Comparison of ENCODE assay signal across 18 cellular contexts in the genomic region with DNA sequence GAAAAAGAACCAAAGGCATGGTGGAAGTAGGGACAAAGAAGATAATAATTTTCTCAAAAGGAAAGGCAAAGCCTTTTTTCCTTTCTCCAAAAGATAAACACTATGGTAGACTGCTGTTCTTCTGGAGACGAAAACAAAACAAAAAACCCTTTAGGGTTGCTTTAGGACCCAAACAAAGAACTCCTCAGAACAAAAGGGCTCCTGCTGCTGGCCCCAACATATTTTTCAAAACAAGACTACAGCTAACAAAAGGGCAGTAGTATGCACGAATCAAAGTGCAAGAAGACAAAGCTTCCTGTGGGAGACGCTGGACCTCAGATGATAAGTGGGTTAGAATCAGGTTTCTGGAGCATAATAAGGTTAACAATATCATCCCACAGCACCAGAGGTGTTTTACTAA. TPM values are rescaled to one million over a fixed set of nuclear protein-coding genes. Genes with fewer than 3 reads are reported as not detected.
DNase-seq lines count a peak whose midpoint lies in the region; FAIRE-seq and TF ChIP-seq lines count a peak whose summit lies in the region.
"Had no signal": no experiment of that assay in that cellular context is flagged by ENCODE, and none has a peak within 500 bp of the region (broad histone marks: within the 10 kb centered on the region; RNA-seq: fewer than 3 reads in every experiment).

No MANE protein-coding gene starts in this region.

- in situ Hi-C loops in mammary epithelial cell (cut with MboI; ENCODE audit: low sequenced_read_pairs in 2 of 2) = no loop called here

- no peaks in the 10 kb centered on the region for H3K27me3 Mint-ChIP-seq in MCF 10A (ENCODE audit: insufficient read depth, unreplicated experiment)
- H3K27me3 Mint-ChIP-seq: CD8-positive, alpha-beta memory T cell had no signal

- H4K20me1 ChIP-seq in mammary epithelial cell (ENCODE audit: insufficient read depth, low read length) (no peaks in the 10 kb centered on the region), keratinocyte (ENCODE audit: control insufficient read depth, extremely low read depth, insufficient read depth, low read length) (peaks cover 12% of the 10 kb centered on the region)

- H3K9me3 Mint-ChIP-seq in MCF 10A (ENCODE audit: unreplicated experiment) = no peaks in the 10 kb centered on the region
- H3K9me3 Mint-ChIP-seq: CD8-positive, alpha-beta memory T cell had no signal

- TF ChIP-seq CTCF in MCF 10A (IDR thresholded peaks at IDR 0.05; ENCODE audit: unreplicated experiment) (no peak), mammary epithelial cell (conservative IDR thresholded peaks at IDR 0.05 in 1 of 2, IDR thresholded peaks at IDR 0.05 in 1 of 2; ENCODE audit: extremely low read depth in 1 of 2, insufficient read depth in 1 of 2, low read depth in 1 of 2, low read length in 2 of 2) (no peak), keratinocyte (optimal IDR thresholded peaks at IDR 0.05 in 1 of 3, IDR thresholded peaks at IDR 0.05 in 1 of 3, conservative IDR thresholded peaks at IDR 0.05 in 1 of 3; ENCODE audit: extremely low read depth in 1 of 3, insufficient read depth in 2 of 3, low read length in 3 of 3) (no peak), kidney (IDR thresholded peaks at IDR 0.05; ENCODE audit: borderline replicate concordance, extremely low read depth, insufficient read depth) (no peak)

- FAIRE-seq in keratinocyte (lab: Jason Lieb, UNC) (no peak), kidney (lab: Jason Lieb, UNC) (no peak)
- FAIRE-seq: A549, D721Med had no signal

- no peak overlapping the region for H3K4me2 ChIP-seq in mammary epithelial cell (ENCODE audit: insufficient read depth, low read depth, low read length)
- H3K4me2 ChIP-seq in keratinocyte (ENCODE audit: control insufficient read depth, extremely low read depth, insufficient read depth, low read depth, low read length) = peak overlapping the region; percentile 28
- H3K4me2 ChIP-seq: A549; BLaER1 treated with 17β-estradiol and CSF1 and Interleukin-3, amounts not matched to agents 10 nM and 100 nM; KMS-11 had no signal

- H3K27me3 ChIP-seq in mammary epithelial cell (ENCODE audit: insufficient read depth, low read length) (no peaks in the 10 kb centered on the region), ectodermal cell (ENCODE audit: control insufficient read depth, insufficient read depth, low read length, poor library complexity, severe bottlenecking) (no peaks in the 10 kb centered on the region), keratinocyte (ENCODE audit: control insufficient read depth, extremely low read depth, insufficient read depth, low read length) (no peaks in the 10 kb centered on the region)
- H3K27me3 ChIP-seq: BLaER1 treated with 17β-estradiol and CSF1 and Interleukin-3, amounts not matched to agents 10 nM and 100 nM; Peyer's patch had no signal

- CTCF ChIA-PET in MCF 10A (lab: Yijun Ruan, JAX) (interaction anchor here (0.6 to 1.5 kb wide), 4 partner anchors 11 to 87 kb away, joined by 3 to 5 read pairs (median 4); no protein-coding TSS in a partner anchor), mammary epithelial cell (lab: Charles Lee; ENCODE audit: low non-redundant PET) (no interaction called here)

- POLR2A ChIA-PET in MCF 10A (lab: Yijun Ruan, JAX) = interaction anchor here (0.7 to 0.8 kb wide), 2 partner anchors 11 to 14 kb away, joined by 3 to 4 read pairs; no protein-coding TSS in a partner anchor

- H3K9me3 ChIP-seq in mammary epithelial cell (replicated peaks; ENCODE audit: insufficient read depth, low read length) (no peaks in the 10 kb centered on the region), ectodermal cell (ENCODE audit: control insufficient read depth, low read length) (no peaks in the 10 kb centered on the region), keratinocyte (ENCODE audit: control insufficient read depth, low read depth, low read length) (no peaks in the 10 kb centered on the region), kidney (ENCODE audit: control insufficient read depth in 1 of 2, low read length in 2 of 2) (no peaks in the 10 kb centered on the region)
- H3K9me3 ChIP-seq: A549; BLaER1 treated with 17β-estradiol and CSF1 and Interleukin-3, amounts not matched to agents 10 nM and 100 nM; Peyer's patch had no signal

- no peak overlapping the region for H3K4me3 ChIP-seq in mammary epithelial cell (replicated peaks in 1 of 3; ENCODE audit: insufficient read depth in 1 of 3, low read depth in 2 of 3, low read length in 3 of 3)
- no peak overlapping the region for H3K4me3 ChIP-seq in ectodermal cell (ENCODE audit: insufficient read depth, low read depth, low read length)
- H3K4me3 ChIP-seq in keratinocyte (ENCODE audit: control insufficient read depth in 2 of 3, extremely low read depth in 1 of 3, insufficient read depth in 2 of 3, low read depth in 1 of 3, low read length in 3 of 3) = no peak overlapping the region
- H3K4me3 ChIP-seq in kidney (ENCODE audit: low read length in 2 of 2) = no peak overlapping the region
- H3K4me3 ChIP-seq: A549; BLaER1 treated with 17β-estradiol and CSF1 and Interleukin-3, amounts not matched to agents 10 nM and 100 nM; Peyer's patch had no signal

- no peak overlapping the region for H3K4me3 Mint-ChIP-seq in MCF 10A (ENCODE audit: unreplicated experiment)
- H3K4me3 Mint-ChIP-seq: CD8-positive, alpha-beta memory T cell had no signal

- H3K36me3 Mint-ChIP-seq in MCF 10A (ENCODE audit: insufficient read depth, unreplicated experiment) = peaks cover 28% of the 10 kb centered on the region

- dilution Hi-C loops in mammary epithelial cell (cut with HindIII; ENCODE audit: low sequenced_read_pairs) (no loop called here), keratinocyte (cut with MboI; ENCODE audit: extremely low pct_ligation_motif_present, low sequenced_read_pairs) (no loop called here)

- H3K9me1 ChIP-seq in keratinocyte (ENCODE audit: control insufficient read depth, extremely low read depth, insufficient read depth, low read length) = no peaks in the 10 kb centered on the region

- H3K36me3 ChIP-seq in mammary epithelial cell (ENCODE audit: insufficient read depth, low read length) (peaks cover 14% of the 10 kb centered on the region), ectodermal cell (ENCODE audit: control insufficient read depth, insufficient read depth, low read length) (peaks cover 19% of the 10 kb centered on the region), keratinocyte (ENCODE audit: control insufficient read depth in 2 of 2, extremely low read depth in 1 of 2, insufficient read depth in 2 of 2, low read length in 2 of 2) (peaks cover 4 to 14% of the 10 kb centered on the region in 2 experiments), kidney (ENCODE audit: control insufficient read depth in 1 of 2, insufficient read depth in 2 of 2, low read length in 2 of 2) (peaks cover 32 to 37% of the 10 kb centered on the region in 2 donors)

- 73% methylated on average over 3 of the region's 3 CpGs for WGBS in mammary epithelial cell (ENCODE audit: low coverage, missing lambda C conversion rate)
- 0 to 2% methylated on average over 1 to 3 of the region's 3 CpGs for WGBS in ectodermal cell, 2 experiments

- H3K4me1 ChIP-seq in mammary epithelial cell (ENCODE audit: insufficient read depth, low read length) = peaks cover 12% of the 10 kb centered on the region
- peaks cover 24% of the 10 kb centered on the region for H3K4me1 ChIP-seq in ectodermal cell (ENCODE audit: control insufficient read depth, insufficient read depth, low read length)
- H3K4me1 ChIP-seq in keratinocyte (ENCODE audit: control insufficient read depth, extremely low read depth, insufficient read depth, low read length) = peaks cover 11% of the 10 kb centered on the region
- no peaks in the 10 kb centered on the region for H3K4me1 ChIP-seq in kidney (ENCODE audit: control insufficient read depth in 1 of 2, insufficient read depth in 1 of 2, low read depth in 1 of 2, low read length in 2 of 2)
- H3K4me1 ChIP-seq: A549, Peyer's patch had no signal

- H2AFZ ChIP-seq in mammary epithelial cell (ENCODE audit: low read depth, low read length) (no peak overlapping the region), keratinocyte (ENCODE audit: control insufficient read depth, low read length) (no peak overlapping the region)

- BruUV-seq in MCF 10A (replicated peaks; lab: Mats Ljungman, UMichigan) (no TSS peak), mammary epithelial cell (replicated peaks; lab: Mats Ljungman, UMichigan) (no TSS peak)

- intact Hi-C loops in MCF 10A (cut with micrococcal nuclease) = no loop called here
- intact Hi-C loops in mammary epithelial cell (cut with micrococcal nuclease) = no loop called here
- intact Hi-C loops in kidney (cut with DNase I) = no loop called here

- H3K27ac Mint-ChIP-seq in MCF 10A (ENCODE audit: low read depth, unreplicated experiment) = peak overlapping the region; percentile 9

- no peak overlapping the region for H3K27ac ChIP-seq in mammary epithelial cell (ENCODE audit: insufficient read depth, low read depth, low read length)
- peak overlapping the region; percentile 53 for H3K27ac ChIP-seq in ectodermal cell (ENCODE audit: insufficient read depth, low read depth, low read length, poor library complexity, severe bottlenecking)
- no peak overlapping the region for H3K27ac ChIP-seq in keratinocyte (ENCODE audit: control insufficient read depth, insufficient read depth, low read length)
- H3K27ac ChIP-seq in kidney (ENCODE audit: low read depth in 2 of 2, low read length in 2 of 2) = no peak overlapping the region
- H3K27ac ChIP-seq: A549; BLaER1 treated with 17β-estradiol and CSF1 and Interleukin-3, amounts not matched to agents 10 nM and 100 nM; KMS-11; Peyer's patch had no signal

- peaks cover 8% of the 10 kb centered on the region for H3K4me1 Mint-ChIP-seq in MCF 10A (ENCODE audit: insufficient read depth, unreplicated experiment)

- H3K9ac ChIP-seq in mammary epithelial cell (ENCODE audit: insufficient read depth, low read length) = no peak overlapping the region
- H3K9ac ChIP-seq in keratinocyte (ENCODE audit: control insufficient read depth, extremely low read depth, insufficient read depth, low read length) = no peak overlapping the region
- H3K9ac ChIP-seq in kidney (ENCODE audit: low read length in 2 of 2) = no peak overlapping the region
- H3K9ac ChIP-seq: BLaER1 treated with 17β-estradiol and CSF1 and Interleukin-3, amounts not matched to agents 10 nM and 100 nM; KMS-11 had no signal

- H3K79me2 ChIP-seq in mammary epithelial cell (ENCODE audit: insufficient read depth, low read length) (peaks cover 39% of the 10 kb centered on the region), keratinocyte (ENCODE audit: control insufficient read depth, insufficient read depth, low read length) (peaks cover 7% of the 10 kb centered on the region)

- no peak for DNase-seq in MCF 10A (ENCODE audit: unreplicated experiment)
- no peak for DNase-seq in mammary epithelial cell
- DNase-seq in keratinocyte (ENCODE audit: low read depth, low spot score) = no peak
- DNase-seq in NCI-H1092 (lab: John Stamatoyannopoulos, UW) = no peak
- no peak for DNase-seq in DMS 273 treated with DMSO at 0.1 percent for 48 hours (lab: John Stamatoyannopoulos, UW)
- DNase-seq in NOMO-1 (lab: John Stamatoyannopoulos, UW; ENCODE audit: unreplicated experiment in 2 of 2) = no peak
- DNase-seq in kidney = no peak
- DNase-seq: CD8-positive, alpha-beta memory T cell; NCI-H1048; NCI-H510A treated with DMSO at 0.1 percent for 48 hours; Peyer's patch had no signal

RNA-seq across cellular contexts. Expression of gene NCOA5, which starts 15.8 kb away (rescaled TPM):
- 26.0 and 31.2 TPM in 2 replicates for total RNA-seq in MCF 10A (2022)
- 10 to 100 TPM; 11.2 to 17.8 TPM for total RNA-seq in mammary epithelial cell
- 17.4 TPM for polyA plus RNA-seq in mammary epithelial cell
- 20.1 TPM for polyA minus RNA-seq in mammary epithelial cell
- polyA plus RNA-seq in ectodermal cell (2013, experiment 1 of 4) = 34.3 TPM
- polyA plus RNA-seq in ectodermal cell (2013, experiment 2 of 4) = 45.2 TPM
- polyA plus RNA-seq in ectodermal cell (2013, experiment 3 of 4) = 22.2 TPM
- 26.3 TPM for polyA plus RNA-seq in ectodermal cell (2013, experiment 4 of 4)
- polyA plus RNA-seq in keratinocyte = 12.8 to 23.9 TPM (median 17.6 TPM) in 3 replicates
- 18.1 TPM for polyA plus RNA-seq in keratinocyte (2011; ENCODE audit: low read depth)
- 12.5 and 14.2 TPM in 2 replicates for polyA plus RNA-seq in keratinocyte (2011; cell fraction: cytosol; rRNA removed)
- polyA plus RNA-seq in keratinocyte (2011; cell fraction: nucleus; rRNA removed) = 22.3 and 25.7 TPM in 2 replicates
- polyA plus RNA-seq in keratinocyte (2012; ENCODE audit: low replicate concordance) = 10.2 and 20.7 TPM in 2 replicates
- polyA minus RNA-seq in keratinocyte = 13.2 to 19.3 TPM (median 19.2 TPM) in 3 replicates
- polyA minus RNA-seq in keratinocyte (2011; cell fraction: cytosol; rRNA and poly(A)+ RNA removed) = 11.9 TPM
- polyA minus RNA-seq in keratinocyte (2011; cell fraction: nucleus; rRNA and poly(A)+ RNA removed) = 10.2 and 15.5 TPM in 2 replicates
- 28.3 TPM for total RNA-seq in kidney
- polyA plus RNA-seq in kidney (ENCODE audit: insufficient read depth, low read depth, low replicate concordance) = 15.4 TPM

RNA-seq across cellular contexts. Expression of gene CD40, which starts 44.1 kb away (rescaled TPM):
- total RNA-seq in MCF 10A (2022) (1.5 and 2.3 TPM in 2 replicates), mammary epithelial cell (1 to 10 TPM in 1 of 2 donors, not detected in 1; 3.2 TPM), kidney (25.2 TPM)
- polyA plus RNA-seq in mammary epithelial cell (14.9 TPM), keratinocyte (13.4 to 16.7 TPM (median 16.4 TPM) in 3 replicates), kidney (ENCODE audit: insufficient read depth, low read depth, low replicate concordance) (15.7 TPM)
- polyA minus RNA-seq in mammary epithelial cell (0.31 TPM), keratinocyte (7.6 to 12.4 TPM (median 8.6 TPM) in 3 replicates)
- polyA plus RNA-seq in ectodermal cell (2013, experiment 1 of 4) = 11.1 TPM
- polyA plus RNA-seq in ectodermal cell (2013, experiment 2 of 4) = 11.1 TPM
- 7.3 TPM for polyA plus RNA-seq in ectodermal cell (2013, experiment 3 of 4)
- polyA plus RNA-seq in ectodermal cell (2013, experiment 4 of 4) = 9.4 TPM
- 0.70 TPM for polyA plus RNA-seq in keratinocyte (2011; ENCODE audit: low read depth)
- 9.9 and 13.2 TPM in 2 replicates for polyA plus RNA-seq in keratinocyte (2011; cell fraction: cytosol; rRNA removed)
- polyA plus RNA-seq in keratinocyte (2011; cell fraction: nucleus; rRNA removed) = 16.9 and 23.9 TPM in 2 replicates
- polyA plus RNA-seq in keratinocyte (2012; ENCODE audit: low replicate concordance) = 5.0 and 11.8 TPM in 2 replicates
- polyA minus RNA-seq in keratinocyte (2011; cell fraction: cytosol; rRNA and poly(A)+ RNA removed) = 15.3 TPM
- polyA minus RNA-seq in keratinocyte (2011; cell fraction: nucleus; rRNA and poly(A)+ RNA removed) = 4.2 and 5.7 TPM in 2 replicates
- total RNA-seq: M059J had no signal

RNA-seq across cellular contexts. Expression of gene SLC12A5, which starts 45.0 kb away (rescaled TPM):
- total RNA-seq in MCF 10A (2022) = 0.75 and 0.98 TPM in 2 replicates
- 1 to 10 TPM in 1 of 2 donors, not detected in 1; 1.5 TPM for total RNA-seq in mammary epithelial cell
- polyA plus RNA-seq in mammary epithelial cell = 0.94 TPM
- 11.3 TPM for polyA minus RNA-seq in mammary epithelial cell
- 9.5 TPM for polyA plus RNA-seq in ectodermal cell (2013, experiment 1 of 4)
- polyA plus RNA-seq in ectodermal cell (2013, experiment 2 of 4) = 8.5 TPM
- polyA plus RNA-seq in ectodermal cell (2013, experiment 3 of 4) = 7.4 TPM
- polyA plus RNA-seq in ectodermal cell (2013, experiment 4 of 4) = 8.8 TPM
- polyA plus RNA-seq in keratinocyte = 0.42 to 1.0 TPM in 2 of 3 replicates, not detected in the other
- not detected for polyA plus RNA-seq in keratinocyte (2011; ENCODE audit: low read depth)
- polyA plus RNA-seq in keratinocyte (2011; cell fraction: cytosol; rRNA removed) = 1.2 and 1.7 TPM in 2 replicates
- 0.27 and 0.84 TPM in 2 replicates for polyA plus RNA-seq in keratinocyte (2011; cell fraction: nucleus; rRNA removed)
- polyA plus RNA-seq in keratinocyte (2012; ENCODE audit: low replicate concordance) = 2.0 TPM in 1 of 2 replicates, not detected in the other
- 0.29 TPM in 1 of 3 replicates, not detected in the others for polyA minus RNA-seq in keratinocyte
- polyA minus RNA-seq in keratinocyte (2011; cell fraction: cytosol; rRNA and poly(A)+ RNA removed) = not detected
- polyA minus RNA-seq in keratinocyte (2011; cell fraction: nucleus; rRNA and poly(A)+ RNA removed) = 0.93 TPM in 1 of 2 replicates, not detected in the other
- total RNA-seq in kidney = 2.0 TPM
- polyA plus RNA-seq in kidney (ENCODE audit: insufficient read depth, low read depth, low replicate concordance) = 2.5 TPM
- total RNA-seq: CD8-positive, alpha-beta memory T cell; Peyer's patch; Right ventricle myocardium inferior had no signal
- polyA plus RNA-seq: CD8-positive, alpha-beta memory T cell had no signal
